ENCODE assay signal across 13 cellular contexts in the genomic region with DNA sequence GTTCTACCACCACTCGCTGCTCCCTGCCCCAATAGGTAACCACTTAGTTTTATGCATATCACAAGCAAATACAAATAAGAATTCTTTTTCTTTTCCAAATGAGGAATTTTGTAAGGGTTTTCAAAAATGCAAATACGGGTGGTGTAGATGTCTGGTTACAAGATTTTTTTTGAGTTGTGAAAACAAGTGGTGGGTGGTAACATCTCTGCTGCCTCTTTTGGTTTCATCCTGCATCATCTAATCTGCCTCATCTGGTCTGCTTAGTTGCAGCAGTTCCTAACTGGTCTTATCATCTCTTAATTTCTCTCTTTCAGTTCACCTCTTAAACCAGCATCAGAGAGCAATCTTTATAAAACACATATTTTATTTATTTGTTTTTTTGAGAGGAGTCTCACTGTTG. TPM values are rescaled to one million over a fixed set of nuclear protein-coding genes. Genes with fewer than 3 reads are reported as not detected.
DNase-seq lines count a peak whose midpoint lies in the region; ATAC-seq, FAIRE-seq and TF ChIP-seq lines count a peak whose summit lies in the region.
"Had no signal": no experiment of that assay in that cellular context is flagged by ENCODE, and none has a peak within 500 bp of the region (broad histone marks: within the 10 kb centered on the region; RNA-seq: fewer than 3 reads in every experiment).

No MANE protein-coding gene starts in this region.

- 85% methylated on average over 2 of the region's 2 CpGs for WGBS in suprapubic skin

- peaks cover 67% of the 10 kb centered on the region for H3K36me3 ChIP-seq in suprapubic skin
- peaks cover 27 to 39% of the 10 kb centered on the region in 2 donors for H3K36me3 ChIP-seq in kidney (ENCODE audit: control insufficient read depth in 1 of 2, insufficient read depth in 2 of 2, low read length in 2 of 2)
- peaks cover 0 to 70% of the 10 kb centered on the region in 2 donors for H3K36me3 ChIP-seq in left lung

- no peak for TF ChIP-seq CTCF in GM10248 (IDR thresholded peaks at IDR 0.05; ENCODE audit: control extremely low read depth, extremely low read depth, low read depth, missing control alignments)
- TF ChIP-seq CTCF in suprapubic skin (IDR thresholded peaks at IDR 0.05) = no peak
- TF ChIP-seq CTCF in kidney (IDR thresholded peaks at IDR 0.05; ENCODE audit: borderline replicate concordance, extremely low read depth, insufficient read depth) = no peak
- no peak for TF ChIP-seq CTCF in left lung (IDR thresholded peaks at IDR 0.05)

- H3K27ac ChIP-seq in suprapubic skin (no peak overlapping the region), kidney (ENCODE audit: low read depth in 2 of 2, low read length in 2 of 2) (no peak overlapping the region), left lung (no peak overlapping the region)

- intact Hi-C loops in kidney (cut with DNase I) = no loop called here
- intact Hi-C loops in left lung (cut with DNase I) = no loop called here

- no peak for TF ChIP-seq POLR2A in suprapubic skin (IDR thresholded peaks at IDR 0.05)

- no peak for TF ChIP-seq EP300 in suprapubic skin (IDR thresholded peaks at IDR 0.05)

- DNase-seq in GM10248 (ENCODE audit: extremely low spot score) (peak; percentile 62), GM19239 (ENCODE audit: insufficient read length, low spot score) (no peak), suprapubic skin (ENCODE audit: low spot score in 2 of 2) (no peak), immature natural killer cell (no peak), kidney (no peak), left lung (no peak)
- DNase-seq in activated CD4-positive, alpha-beta memory T cell treated with anti-CD3 and anti-CD28 coated beads, Interleukin-2, amount 10 ng/mL, durations not matched to agents 7 days and 5 days = no peak
- DNase-seq: NCI-H1930, SK-N-SH had no signal

- no peak overlapping the region for H3K9ac ChIP-seq in kidney (ENCODE audit: low read length in 2 of 2)
- H3K9ac ChIP-seq: SK-N-SH had no signal

- CTCF ChIA-PET in GM10248 (lab: Yijun Ruan, JAX) = interaction anchor here (1.2 to 2.3 kb wide), 4 partner anchors 8 to 13 kb away, joined by 3 to 19 read pairs (median 6); no protein-coding TSS in a partner anchor
- CTCF ChIA-PET in activated CD4-positive, alpha-beta memory T cell treated with anti-CD3 and anti-CD28 coated beads, Interleukin-2, amount 10 ng/mL, durations not matched to agents 7 days and 5 days (lab: Charles Lee) = interaction anchor here (1.7 kb wide), 2 partner anchors 8 to 11 kb away, joined by 4 to 7 read pairs; no protein-coding TSS in a partner anchor

- no peaks in the 10 kb centered on the region for H3K9me3 ChIP-seq in suprapubic skin
- no peaks in the 10 kb centered on the region for H3K9me3 ChIP-seq in kidney (ENCODE audit: control insufficient read depth in 1 of 2, low read length in 2 of 2)
- no peaks in the 10 kb centered on the region for H3K9me3 ChIP-seq in left lung
- H3K9me3 ChIP-seq: SK-N-SH had no signal

- FAIRE-seq in GM19239 (lab: Jason Lieb, UNC) (peak; percentile 89), kidney (lab: Jason Lieb, UNC) (no peak)

- H3K27me3 ChIP-seq in suprapubic skin = no peaks in the 10 kb centered on the region
- H3K27me3 ChIP-seq in left lung = no peaks in the 10 kb centered on the region

- H3K4me3 ChIP-seq in suprapubic skin = no peak overlapping the region
- no peak overlapping the region for H3K4me3 ChIP-seq in kidney (ENCODE audit: low read length in 2 of 2)
- H3K4me3 ChIP-seq in left lung = no peak overlapping the region

- H3K27me3 Mint-ChIP-seq in activated CD4-positive, alpha-beta memory T cell treated with anti-CD3 and anti-CD28 coated beads, Interleukin-2, amount 10 ng/mL, durations not matched to agents 7 days and 5 days = no peaks in the 10 kb centered on the region
- H3K27me3 Mint-ChIP-seq in immature natural killer cell (ENCODE audit: low read depth in 3 of 3) = peaks cover 5 to 9% (median 7%) of the 10 kb centered on the region in 3 donors
- H3K27me3 Mint-ChIP-seq: progenitor cell of endocrine pancreas had no signal

- peak overlapping the region; percentile 38 for H3K27ac Mint-ChIP-seq in activated CD4-positive, alpha-beta memory T cell treated with anti-CD3 and anti-CD28 coated beads, Interleukin-2, amount 10 ng/mL, durations not matched to agents 7 days and 5 days
- peak overlapping the region in 2 of 6 donors; percentile 25 to 46 for H3K27ac Mint-ChIP-seq in immature natural killer cell

- no peaks in the 10 kb centered on the region for H3K9me3 Mint-ChIP-seq in activated CD4-positive, alpha-beta memory T cell treated with anti-CD3 and anti-CD28 coated beads, Interleukin-2, amount 10 ng/mL, durations not matched to agents 7 days and 5 days
- H3K9me3 Mint-ChIP-seq in immature natural killer cell = no peaks in the 10 kb centered on the region

- H3K4me1 Mint-ChIP-seq in activated CD4-positive, alpha-beta memory T cell treated with anti-CD3 and anti-CD28 coated beads, Interleukin-2, amount 10 ng/mL, durations not matched to agents 7 days and 5 days = peaks cover 82% of the 10 kb centered on the region
- H3K4me1 Mint-ChIP-seq in immature natural killer cell = peaks cover 76 to 90% of the 10 kb centered on the region in 2 donors

- POLR2A ChIA-PET in GM10248 (lab: Yijun Ruan, JAX) = no interaction called here
- POLR2A ChIA-PET in activated CD4-positive, alpha-beta memory T cell treated with anti-CD3 and anti-CD28 coated beads, Interleukin-2, amount 10 ng/mL, durations not matched to agents 7 days and 5 days (lab: Charles Lee) = no interaction called here

- H3K4me1 ChIP-seq in suprapubic skin = peaks cover 84% of the 10 kb centered on the region
- peaks cover 24 to 26% of the 10 kb centered on the region in 2 donors for H3K4me1 ChIP-seq in kidney (ENCODE audit: control insufficient read depth in 1 of 2, insufficient read depth in 1 of 2, low read depth in 1 of 2, low read length in 2 of 2)
- H3K4me1 ChIP-seq in left lung = peaks cover 9 to 80% of the 10 kb centered on the region in 2 donors

- peak; percentile 40 for ATAC-seq in HG03045 (IDR thresholded peaks at IDR 0.05; ENCODE audit: unreplicated experiment)
- ATAC-seq in left lung = no peak

- H3K36me3 Mint-ChIP-seq in activated CD4-positive, alpha-beta memory T cell treated with anti-CD3 and anti-CD28 coated beads, Interleukin-2, amount 10 ng/mL, durations not matched to agents 7 days and 5 days (ENCODE audit: low read depth) = peaks cover 81% of the 10 kb centered on the region
- H3K36me3 Mint-ChIP-seq in immature natural killer cell = peaks cover 7 to 35% (median 21%) of the 10 kb centered on the region in 3 donors

- no peak overlapping the region for H3K4me3 Mint-ChIP-seq in activated CD4-positive, alpha-beta memory T cell treated with anti-CD3 and anti-CD28 coated beads, Interleukin-2, amount 10 ng/mL, durations not matched to agents 7 days and 5 days
- H3K4me3 Mint-ChIP-seq in immature natural killer cell = no peak overlapping the region

RNA-seq across cellular contexts. Expression of a gene that starts 5.3 kb away (rescaled TPM):
- total RNA-seq in activated CD4-positive, alpha-beta memory T cell treated with anti-CD3 and anti-CD28 coated beads, Interleukin-2, amount 10 ng/mL, durations not matched to agents 7 days and 5 days = 10 to 100 TPM; 37.5 to 37.8 TPM
- total RNA-seq in suprapubic skin = 10 to 100 TPM; 42.0 to 91.4 (median 46.0) TPM
- 10 to 100 TPM in 2 of 3 donors, 1 to 10 TPM in 1; 8.8 to 27.0 (median 11.8) TPM for polyA plus RNA-seq in immature natural killer cell
- total RNA-seq in kidney = 46.3 TPM
- 12.2 TPM for polyA plus RNA-seq in kidney (ENCODE audit: insufficient read depth, low read depth, low replicate concordance)
- 10 to 100 TPM; 32.0 to 39.3 TPM for total RNA-seq in left lung

RNA-seq across cellular contexts. Expression of a gene that starts 30.7 kb away (rescaled TPM):
- total RNA-seq in activated CD4-positive, alpha-beta memory T cell treated with anti-CD3 and anti-CD28 coated beads, Interleukin-2, amount 10 ng/mL, durations not matched to agents 7 days and 5 days = 100 to 1,000 TPM; 149 TPM
- total RNA-seq in suprapubic skin (10 to 100 TPM; 43.7 to 60.3 (median 50.7) TPM), kidney (65.2 TPM), left lung (10 to 100 TPM; 67.4 to 79.3 TPM)
- polyA plus RNA-seq in immature natural killer cell (10 to 100 TPM; 44.0 to 66.2 (median 57.6) TPM), kidney (ENCODE audit: insufficient read depth, low read depth, low replicate concordance) (100 TPM)

RNA-seq across cellular contexts. Expression of a gene that starts 31.1 kb away (rescaled TPM):
- 10 to 100 TPM; 56.3 to 57.1 TPM for total RNA-seq in activated CD4-positive, alpha-beta memory T cell treated with anti-CD3 and anti-CD28 coated beads, Interleukin-2, amount 10 ng/mL, durations not matched to agents 7 days and 5 days
- total RNA-seq in suprapubic skin (100 to 1,000 TPM in 1 of 4 donors, 10 to 100 TPM in 3; 63.6 to 140 (median 70.8) TPM), kidney (134 TPM), left lung (100 to 1,000 TPM; 103 to 111 TPM)
- polyA plus RNA-seq in immature natural killer cell (100 to 1,000 TPM in 2 of 3 donors, 10 to 100 TPM in 1; 94.7 to 164 (median 137) TPM), kidney (ENCODE audit: insufficient read depth, low read depth, low replicate concordance) (268 TPM)

RNA-seq across cellular contexts. Expression of a gene that starts 55.6 kb away (rescaled TPM):
- total RNA-seq in activated CD4-positive, alpha-beta memory T cell treated with anti-CD3 and anti-CD28 coated beads, Interleukin-2, amount 10 ng/mL, durations not matched to agents 7 days and 5 days = not detected
- total RNA-seq in suprapubic skin = not detected
- not detected for polyA plus RNA-seq in immature natural killer cell
- total RNA-seq in kidney = not detected
- polyA plus RNA-seq in kidney (ENCODE audit: insufficient read depth, low read depth, low replicate concordance) = not detected
- not detected for total RNA-seq in left lung
- total RNA-seq: Daoy, kidney epithelial cell, progenitor cell of endocrine pancreas had no signal
- polyA plus RNA-seq: SK-N-SH had no signal
